Comparison of ENCODE assay signal across 8 cellular contexts in the genomic region with DNA sequence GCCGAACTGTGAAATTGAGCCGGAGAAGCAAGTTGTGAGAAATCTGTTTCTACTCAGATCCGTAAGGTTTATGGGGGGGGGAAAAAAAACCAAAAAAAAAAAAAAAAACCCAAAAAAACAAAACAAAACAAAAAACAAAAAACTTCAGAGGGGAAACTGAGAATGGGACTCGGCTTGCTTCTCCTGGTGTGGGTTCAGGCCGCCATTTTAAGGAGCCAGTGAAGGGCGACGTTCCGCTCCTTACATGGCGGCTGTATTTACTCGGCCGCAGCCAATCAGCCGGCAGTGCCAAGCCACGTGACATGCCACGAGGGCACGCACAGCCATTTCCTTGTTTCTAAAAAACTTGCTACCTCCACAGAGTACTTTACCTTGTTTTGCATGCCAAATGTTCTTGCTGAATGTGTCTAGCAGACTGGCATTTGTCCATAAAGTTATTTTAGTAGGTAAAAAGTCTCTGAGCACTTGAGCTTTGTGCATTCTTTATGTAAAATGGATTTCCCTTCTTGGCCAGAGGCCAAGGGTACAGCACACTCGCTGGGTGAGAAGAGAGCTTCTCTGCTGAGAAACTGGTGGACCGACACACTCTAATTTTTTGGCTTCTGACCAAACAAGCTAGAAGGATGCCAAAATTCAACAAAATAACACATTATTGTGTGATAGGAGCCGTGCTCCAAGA.
DNase-seq lines count a peak whose midpoint lies in the region; ATAC-seq, FAIRE-seq and TF ChIP-seq lines count a peak whose summit lies in the region.

No MANE protein-coding gene starts in this region.

- peak; percentile 56 for ATAC-seq in RWPE2 (ENCODE audit: low read depth)
- peak; percentile 90 to 97 (median 96) for ATAC-seq in pancreas
- no peak for ATAC-seq in HG03159 (IDR thresholded peaks at IDR 0.05; ENCODE audit: unreplicated experiment)
- ATAC-seq in HG02973 (IDR thresholded peaks at IDR 0.05; ENCODE audit: unreplicated experiment): no peak

- no peaks in the 10 kb centered on the region for H3K9me3 Mint-ChIP-seq in activated naive CD8-positive, alpha-beta T cell treated with anti-CD3 and anti-CD28 coated beads for 36 hours

- H3K27ac Mint-ChIP-seq in activated naive CD8-positive, alpha-beta T cell treated with anti-CD3 and anti-CD28 coated beads for 36 hours: no peak overlapping the region

- H3K4me3 Mint-ChIP-seq in activated naive CD8-positive, alpha-beta T cell treated with anti-CD3 and anti-CD28 coated beads for 36 hours: no peak overlapping the region

- H3K27me3 ChIP-seq in RWPE2 (ENCODE audit: insufficient read depth, poor library complexity, severe bottlenecking): no peaks in the 10 kb centered on the region
- no peaks in the 10 kb centered on the region for H3K27me3 ChIP-seq in pancreas

- no peaks in the 10 kb centered on the region for H3K4me1 Mint-ChIP-seq in activated naive CD8-positive, alpha-beta T cell treated with anti-CD3 and anti-CD28 coated beads for 36 hours

- FAIRE-seq in pancreas (lab: Jason Lieb, UNC): peak; percentile 96

- H3K27me3 Mint-ChIP-seq in activated naive CD8-positive, alpha-beta T cell treated with anti-CD3 and anti-CD28 coated beads for 36 hours: no peaks in the 10 kb centered on the region

- no peaks in the 10 kb centered on the region for H3K9me3 ChIP-seq in RWPE2 (ENCODE audit: severe bottlenecking)
- H3K9me3 ChIP-seq in pancreas: no peaks in the 10 kb centered on the region

- H3K27ac ChIP-seq in RWPE2 (ENCODE audit: poor library complexity, severe bottlenecking): peak overlapping the region; percentile 45
- H3K27ac ChIP-seq in pancreas: peak overlapping the region; percentile 85 to 95 (median 88)

- intact Hi-C loops in pancreas (cut with DNase I): no loop called here

- no peaks in the 10 kb centered on the region for H3K36me3 ChIP-seq in RWPE2 (ENCODE audit: low read depth)
- H3K36me3 ChIP-seq in pancreas: no peaks in the 10 kb centered on the region

- H3K4me1 ChIP-seq in RWPE2 (ENCODE audit: insufficient read depth, poor library complexity, severe bottlenecking): peaks cover 26% of the 10 kb centered on the region
- H3K4me1 ChIP-seq in pancreas: peaks cover 3 to 42% (median 30%) of the 10 kb centered on the region in 3 donors

- H3K4me3 ChIP-seq in RWPE2 (ENCODE audit: severe bottlenecking): no peak overlapping the region
- peak overlapping the region in 3 of 4 donors; percentile 21 to 46 (median 40) for H3K4me3 ChIP-seq in pancreas

- peak; percentile 38 for DNase-seq in H4 (ENCODE audit: low spot score)
- DNase-seq in RWPE2 (ENCODE audit: low spot score): no peak
- DNase-seq in fibroblast of the conjunctiva (ENCODE audit: low read depth): peak; percentile 94
- peak; percentile 90 to 96 (median 95) for DNase-seq in pancreas
- no peak for DNase-seq in activated naive CD8-positive, alpha-beta T cell treated with anti-CD3 and anti-CD28 coated beads for 36 hours
- no peak for DNase-seq in GM19238 (ENCODE audit: insufficient read length, low spot score)

- TF ChIP-seq CTCF in RWPE2 (IDR thresholded peaks at IDR 0.05; ENCODE audit: poor library complexity, severe bottlenecking): no peak
- TF ChIP-seq CTCF in pancreas (IDR thresholded peaks at IDR 0.05): no peak

- no peaks in the 10 kb centered on the region for H3K36me3 Mint-ChIP-seq in activated naive CD8-positive, alpha-beta T cell treated with anti-CD3 and anti-CD28 coated beads for 36 hours

- 2 to 4% methylated on average over 18 of the region's 18 CpGs for WGBS in pancreas, 2 donors

Comparison
In these comparisons a context has a peak if more than half of its experiments do, and no peak if none do; other contexts are left out.
1. DNase-seq: peak in H4 (single experiment), fibroblast of the conjunctiva (single experiment) and pancreas (6 of 6); none in RWPE2 (single experiment), activated naive CD8-positive, alpha-beta T cell treated with anti-CD3 and anti-CD28 coated beads for 36 hours (single experiment) and GM19238 (single experiment).
2. ATAC-seq: peak in RWPE2 (single experiment) and pancreas (4 of 4); none in HG03159 (single experiment) and HG02973 (single experiment).